8 cellular contexts compared by ENCODE assay signal in genomic region chr3:188749010-188749617, GRCh38.
A peak's percentile ranks its signal among the peaks of the same experiment; 100 is the strongest.
DNase-seq lines count a peak whose midpoint lies in the region; ATAC-seq and TF ChIP-seq lines count a peak whose summit lies in the region.

No MANE protein-coding gene starts in this region.

- H3K4me3 Mint-ChIP-seq in activated CD8-positive, alpha-beta T cell treated with anti-CD3 and anti-CD28 coated beads for 36 hours: no peak overlapping the region

- no peak overlapping the region for H3K27ac Mint-ChIP-seq in activated CD8-positive, alpha-beta T cell treated with anti-CD3 and anti-CD28 coated beads for 36 hours

- H3K9ac ChIP-seq in KMS-11 (no peak overlapping the region), fibroblast of lung (ENCODE audit: insufficient read depth, low read length) (no peak overlapping the region)

- ATAC-seq in activated CD8-positive, alpha-beta T cell treated with anti-CD3 and anti-CD28 coated beads for 36 hours: no peak
- ATAC-seq in HG03565 (IDR thresholded peaks at IDR 0.05; ENCODE audit: unreplicated experiment): no peak

- H3K9me3 Mint-ChIP-seq in activated CD8-positive, alpha-beta T cell treated with anti-CD3 and anti-CD28 coated beads for 36 hours: no peaks in the 10 kb centered on the region

- peaks cover 27% of the 10 kb centered on the region for H3K4me1 Mint-ChIP-seq in activated CD8-positive, alpha-beta T cell treated with anti-CD3 and anti-CD28 coated beads for 36 hours (ENCODE audit: low read depth)

- CTCF ChIA-PET in activated CD8-positive, alpha-beta T cell treated with anti-CD3 and anti-CD28 coated beads for 36 hours (lab: Charles Lee): interaction anchor here (0.6 to 3.1 kb wide), 38 partner anchors 9 to 1011 kb away, joined by 3 to 21 read pairs (median 3); no protein-coding TSS in a partner anchor

- no peak overlapping the region for H3K4me2 ChIP-seq in KMS-11
- H3K4me2 ChIP-seq in fibroblast of lung (ENCODE audit: extremely low read depth, insufficient read depth, low read length): no peak overlapping the region

- no peak overlapping the region for H2AFZ ChIP-seq in KMS-11 (ENCODE audit: low read depth)
- no peak overlapping the region for H2AFZ ChIP-seq in fibroblast of lung (ENCODE audit: low read length)

- H3K27ac ChIP-seq in KMS-11 (no peak overlapping the region), fibroblast of lung (ENCODE audit: insufficient read depth, low read length) (no peak overlapping the region)

- no peaks in the 10 kb centered on the region for H3K27me3 Mint-ChIP-seq in activated CD8-positive, alpha-beta T cell treated with anti-CD3 and anti-CD28 coated beads for 36 hours

- no peaks in the 10 kb centered on the region for H3K27me3 ChIP-seq in GM06990 (replicated peaks; ENCODE audit: control insufficient read depth, insufficient read depth, low read length)
- H3K27me3 ChIP-seq in KMS-11 (ENCODE audit: insufficient read depth, low read depth): no peaks in the 10 kb centered on the region
- H3K27me3 ChIP-seq in fibroblast of lung (ENCODE audit: control insufficient read depth, insufficient read depth, low read length): no peaks in the 10 kb centered on the region

- H3K4me3 ChIP-seq in GM06990 (replicated peaks; ENCODE audit: low read depth, low read length): no peak overlapping the region
- no peak overlapping the region for H3K4me3 ChIP-seq in KMS-11 (IDR thresholded peaks at IDR 0.05; ENCODE audit: insufficient read depth, low read depth, low read length)
- no peak overlapping the region for H3K4me3 ChIP-seq in fibroblast of lung (replicated peaks in 1 of 4; ENCODE audit: control extremely low read depth in 1 of 4, insufficient read depth in 1 of 4, low read depth in 3 of 4, low read length in 4 of 4)

- no peaks in the 10 kb centered on the region for H3K9me3 ChIP-seq in fibroblast of lung (ENCODE audit: control insufficient read depth, insufficient read depth, low read depth, low read length)

- peaks cover 10% of the 10 kb centered on the region for H3K4me1 ChIP-seq in KMS-11 (ENCODE audit: low read depth, poor library complexity, severe bottlenecking)
- H3K4me1 ChIP-seq in fibroblast of lung (ENCODE audit: control insufficient read depth, extremely low read depth, insufficient read depth, low read length): no peaks in the 10 kb centered on the region

- DNase-seq in GM06990 (ENCODE audit: extremely low read depth, insufficient read length) (no peak), fibroblast of lung (ENCODE audit: low read depth in 2 of 2) (no peak), NCI-H1092 (lab: John Stamatoyannopoulos, UW) (no peak), cerebellum (ENCODE audit: low spot score) (no peak)
- peak; percentile 60 for DNase-seq in activated CD8-positive, alpha-beta T cell treated with anti-CD3 and anti-CD28 coated beads for 36 hours
- DNase-seq in stimulated activated CD4-positive, alpha-beta T cell treated with anti-CD3 and anti-CD28 coated beads, Interleukin-4, amount 100 ng/mL, for 1 hour: peak; percentile 35

- peak; percentile 89 for TF ChIP-seq CTCF in GM06990 (IDR thresholded peaks at IDR 0.05; ENCODE audit: insufficient read depth, low read length, poor library complexity, severe bottlenecking)
- peak; percentile 76 for TF ChIP-seq CTCF in KMS-11 (conservative IDR thresholded peaks at IDR 0.05; ENCODE audit: low read depth, low read length)
- peak; percentile 69 for TF ChIP-seq CTCF in activated CD8-positive, alpha-beta T cell treated with anti-CD3 and anti-CD28 coated beads for 36 hours (IDR thresholded peaks at IDR 0.05)
- peak; percentile 5 to 41 for TF ChIP-seq CTCF in fibroblast of lung (conservative IDR thresholded peaks at IDR 0.05 in 1 of 2, IDR thresholded peaks at IDR 0.05 in 1 of 2; ENCODE audit: low read depth in 1 of 2, low read length in 2 of 2)

- intact Hi-C loops in activated CD8-positive, alpha-beta T cell treated with anti-CD3 and anti-CD28 coated beads for 36 hours (cut with micrococcal nuclease): no loop called here

- H3K79me2 ChIP-seq in KMS-11 (ENCODE audit: insufficient read depth, low read depth) (no peaks in the 10 kb centered on the region), fibroblast of lung (ENCODE audit: control insufficient read depth, insufficient read depth, low read length) (no peaks in the 10 kb centered on the region)

- POLR2A ChIA-PET in activated CD8-positive, alpha-beta T cell treated with anti-CD3 and anti-CD28 coated beads for 36 hours (lab: Charles Lee): no interaction called here

- H3K36me3 Mint-ChIP-seq in activated CD8-positive, alpha-beta T cell treated with anti-CD3 and anti-CD28 coated beads for 36 hours (ENCODE audit: low read depth): no peaks in the 10 kb centered on the region

- H4K20me1 ChIP-seq in KMS-11 (ENCODE audit: insufficient read depth) (no peaks in the 10 kb centered on the region), fibroblast of lung (ENCODE audit: control insufficient read depth, extremely low read depth, insufficient read depth, low read length) (no peaks in the 10 kb centered on the region)

- H3K36me3 ChIP-seq in GM06990 (ENCODE audit: control insufficient read depth, insufficient read depth, low read length) (no peaks in the 10 kb centered on the region), KMS-11 (ENCODE audit: insufficient read depth) (no peaks in the 10 kb centered on the region), fibroblast of lung (ENCODE audit: control insufficient read depth, insufficient read depth, low read length) (no peaks in the 10 kb centered on the region)

Comparison
In these comparisons a context has a peak if more than half of its experiments do, and no peak if none do; other contexts are left out.
1. DNase-seq: peak in activated CD8-positive, alpha-beta T cell treated with anti-CD3 and anti-CD28 coated beads for 36 hours (single experiment) and stimulated activated CD4-positive, alpha-beta T cell treated with anti-CD3 and anti-CD28 coated beads, Interleukin-4, amount 100 ng/mL, for 1 hour (single experiment); none in GM06990 (single experiment), fibroblast of lung (0 of 2), NCI-H1092 (single experiment) and cerebellum (single experiment).
2. CTCF ChIP-seq: peak in every context shown above with its lines; median percentile 89 in GM06990; 76 in KMS-11; 69 in activated CD8-positive, alpha-beta T cell treated with anti-CD3 and anti-CD28 coated beads for 36 hours; 23 in fibroblast of lung.